Comparison of ENCODE assay signal across 9 cellular contexts in genomic region chr10:133515471-133515870, GRCh38. TPM values are rescaled to one million over a fixed set of nuclear protein-coding genes. Genes with fewer than 3 reads are reported as not detected.
"Had no signal": no experiment of that assay in that cellular context is flagged by ENCODE, and none has a peak within 500 bp of the region (broad histone marks: within the 10 kb centered on the region; RNA-seq: fewer than 3 reads in every experiment).

No MANE protein-coding gene starts in this region.

- FAIRE-seq: G401.6, GM12878, GM12891, GM12892, GM18507, GM19239 had no signal

- ATAC-seq: GM12878 had no signal

- H3K4me3 ChIP-seq: GM12878 had no signal

- DNase-seq: GDM1, GF-D8 had no signal

RNA-seq across cellular contexts. Expression of gene SYCE1, which starts 49.9 kb away (rescaled TPM):
- total RNA-seq: G401, GM12878 had no signal
- polyA plus RNA-seq: GM12878 had no signal
